In genomic region chr1:226668173-226668560, GRCh38 we compare ENCODE assay signal across 22 cellular contexts.
DNase-seq lines count a peak whose midpoint lies in the region; ATAC-seq and TF ChIP-seq lines count a peak whose summit lies in the region.
"Had no signal": no experiment of that assay in that cellular context is flagged by ENCODE, and none has a peak within 500 bp of the region (broad histone marks: within the 10 kb centered on the region; RNA-seq: fewer than 3 reads in every experiment).

No MANE protein-coding gene starts in this region.

- H3K27ac ChIP-seq in GM23338 (ENCODE audit: low read depth) (peak overlapping the region; percentile 52; the same call in 1 of the 2 replicates), caudate nucleus (ENCODE audit: low read depth, low read length) (peak overlapping the region; percentile 91), sigmoid colon (no peak overlapping the region)

- H4K20me1 ChIP-seq in GM23338 (replicated peaks; ENCODE audit: insufficient read depth), result no peaks in the 10 kb centered on the region

- H3K9me2 ChIP-seq in GM23338 (ENCODE audit: insufficient read depth), result no peaks in the 10 kb centered on the region

- H3K4me1 ChIP-seq in GM23338 (ENCODE audit: insufficient read depth) (peaks cover 17% of the 10 kb centered on the region), sigmoid colon (peaks cover 0 to 48% (median 18%) of the 10 kb centered on the region in 4 donors)

- no peak overlapping the region for H3K4me3 Mint-ChIP-seq in activated CD8-positive, alpha-beta T cell treated with anti-CD3 and anti-CD28 coated beads for 36 hours
- no peak overlapping the region for H3K4me3 Mint-ChIP-seq in activated CD8-positive, alpha-beta T cell treated with anti-CD3 and anti-CD28 coated beads, Interleukin-2, amount 10 ng/mL, durations not matched to agents 7 days and 5 days
- no peak overlapping the region for H3K4me3 Mint-ChIP-seq in GM23338
- H3K4me3 Mint-ChIP-seq: B cell, neural crest cell had no signal

- H3K4me1 Mint-ChIP-seq in activated CD8-positive, alpha-beta T cell treated with anti-CD3 and anti-CD28 coated beads for 36 hours (ENCODE audit: low read depth), result peaks cover 92% of the 10 kb centered on the region
- peaks cover 85% of the 10 kb centered on the region for H3K4me1 Mint-ChIP-seq in activated CD8-positive, alpha-beta T cell treated with anti-CD3 and anti-CD28 coated beads, Interleukin-2, amount 10 ng/mL, durations not matched to agents 7 days and 5 days (ENCODE audit: low read depth)
- H3K4me1 Mint-ChIP-seq in GM23338, result peaks cover 51% of the 10 kb centered on the region

- no peaks in the 10 kb centered on the region for H3F3A ChIP-seq in GM23338 (replicated peaks; ENCODE audit: low read depth)

- TF ChIP-seq CTCF in activated CD8-positive, alpha-beta T cell treated with anti-CD3 and anti-CD28 coated beads for 36 hours (IDR thresholded peaks at IDR 0.05), result no peak
- TF ChIP-seq CTCF in GM23338 (conservative IDR thresholded peaks at IDR 0.05; ENCODE audit: low read depth in 2 of 2) (no peak), sigmoid colon (IDR thresholded peaks at IDR 0.05) (no peak)

- CTCF ChIA-PET in activated CD8-positive, alpha-beta T cell treated with anti-CD3 and anti-CD28 coated beads for 36 hours (lab: Charles Lee), result interaction anchor here (0.9 to 1.9 kb wide), 8 partner anchors 14 to 34 kb away, joined by 3 to 13 read pairs (median 4); no protein-coding TSS in a partner anchor
- CTCF ChIA-PET in activated CD8-positive, alpha-beta T cell treated with anti-CD3 and anti-CD28 coated beads, Interleukin-2, amount 10 ng/mL, durations not matched to agents 7 days and 5 days (lab: Charles Lee), result interaction anchor here (0.8 to 1.6 kb wide), 5 partner anchors 9 to 20 kb away, joined by 3 to 10 read pairs (median 4); no protein-coding TSS in a partner anchor

- H3K36me3 ChIP-seq in GM23338 (ENCODE audit: insufficient read depth) (no peaks in the 10 kb centered on the region), sigmoid colon (no peaks in the 10 kb centered on the region)
- H3K36me3 ChIP-seq: tibial artery had no signal

- H3K79me2 ChIP-seq in GM23338 (replicated peaks; ENCODE audit: insufficient read depth), result no peaks in the 10 kb centered on the region

- no peak for ATAC-seq in activated CD8-positive, alpha-beta T cell treated with anti-CD3 and anti-CD28 coated beads for 36 hours
- no peak for ATAC-seq in activated CD8-positive, alpha-beta T cell treated with anti-CD3 and anti-CD28 coated beads, Interleukin-2, amount 10 ng/mL, durations not matched to agents 7 days and 5 days
- peak; percentile 41 for ATAC-seq in GM23338
- ATAC-seq: left ventricle myocardium superior had no signal

- no peaks in the 10 kb centered on the region for H3K27me3 ChIP-seq in GM23338 (ENCODE audit: insufficient read depth)
- no peaks in the 10 kb centered on the region for H3K27me3 ChIP-seq in sigmoid colon
- H3K27me3 ChIP-seq: tibial artery had no signal

- intact Hi-C loops in activated CD8-positive, alpha-beta T cell treated with anti-CD3 and anti-CD28 coated beads for 36 hours (cut with micrococcal nuclease), result no loop called here
- intact Hi-C loops in sigmoid colon (cut with DNase I), result no loop called here

- no peak overlapping the region for H3K4me3 ChIP-seq in GM23338
- H3K4me3 ChIP-seq in sigmoid colon, result no peak overlapping the region
- H3K4me3 ChIP-seq: tibial artery had no signal

- H3K27ac Mint-ChIP-seq in activated CD8-positive, alpha-beta T cell treated with anti-CD3 and anti-CD28 coated beads for 36 hours, result peak overlapping the region; percentile 57
- no peak overlapping the region for H3K27ac Mint-ChIP-seq in activated CD8-positive, alpha-beta T cell treated with anti-CD3 and anti-CD28 coated beads, Interleukin-2, amount 10 ng/mL, durations not matched to agents 7 days and 5 days
- peak overlapping the region; percentile 50; the same call in 1 of the 2 replicates for H3K27ac Mint-ChIP-seq in GM23338

- 88 to 93% methylated on average over 5 of the region's 5 CpGs for WGBS in sigmoid colon, 2 donors

- H3K9me3 Mint-ChIP-seq in activated CD8-positive, alpha-beta T cell treated with anti-CD3 and anti-CD28 coated beads for 36 hours, result no peaks in the 10 kb centered on the region
- no peaks in the 10 kb centered on the region for H3K9me3 Mint-ChIP-seq in activated CD8-positive, alpha-beta T cell treated with anti-CD3 and anti-CD28 coated beads, Interleukin-2, amount 10 ng/mL, durations not matched to agents 7 days and 5 days (ENCODE audit: insufficient read depth)
- no peaks in the 10 kb centered on the region for H3K9me3 Mint-ChIP-seq in GM23338
- H3K9me3 Mint-ChIP-seq: neural crest cell had no signal

- H3K9me3 ChIP-seq in sigmoid colon, result no peaks in the 10 kb centered on the region
- H3K9me3 ChIP-seq: tibial artery had no signal

- POLR2A ChIA-PET in activated CD8-positive, alpha-beta T cell treated with anti-CD3 and anti-CD28 coated beads for 36 hours (lab: Charles Lee), result interaction anchor here (1.1 to 1.9 kb wide), 8 partner anchors 8 to 28 kb away, joined by 3 to 11 read pairs (median 4); no protein-coding TSS in a partner anchor
- POLR2A ChIA-PET in activated CD8-positive, alpha-beta T cell treated with anti-CD3 and anti-CD28 coated beads, Interleukin-2, amount 10 ng/mL, durations not matched to agents 7 days and 5 days (lab: Charles Lee), result interaction anchor here (0.9 to 1.5 kb wide), 2 partner anchors 14 to 21 kb away, joined by 4 to 5 read pairs; no protein-coding TSS in a partner anchor

- no peak for TF ChIP-seq POLR2A in sigmoid colon (IDR thresholded peaks at IDR 0.05)

- no peak for DNase-seq in activated CD8-positive, alpha-beta T cell treated with anti-CD3 and anti-CD28 coated beads for 36 hours
- DNase-seq in activated CD8-positive, alpha-beta T cell treated with anti-CD3 and anti-CD28 coated beads, Interleukin-2, amount 10 ng/mL, durations not matched to agents 7 days and 5 days, result no peak
- DNase-seq in GM23338 (ENCODE audit: low spot score) (peak; percentile 27), caudate nucleus (lab: John Stamatoyannopoulos, UW) (no peak), sigmoid colon (peak; percentile 57), H4 (ENCODE audit: low spot score) (no peak), EL (no peak), DMS 273 (lab: John Stamatoyannopoulos, UW; ENCODE audit: unreplicated experiment) (no peak)
- DNase-seq: activated CD4-positive, alpha-beta T cell treated with anti-CD3 and anti-CD28 coated beads for 4 hours; activated gamma-delta T cell; cerebellar nuclear complex; erythroblast; foreskin fibroblast; Kasumi-1; left ventricle myocardium superior; NCI-H1930; NCI-H2227 treated with DMSO at 0.1 percent for 48 hours; NCI-H774; SHP77 treated with DMSO at 0.1 percent for 48 hours; tibial artery had no signal

- H2AFZ ChIP-seq in GM23338, result no peak overlapping the region

- TF ChIP-seq EP300 in sigmoid colon (IDR thresholded peaks at IDR 0.05), result no peak

- H3K4me2 ChIP-seq in GM23338, result peak overlapping the region; percentile 44; the same call in 1 of the 2 replicates

- peaks cover 39% of the 10 kb centered on the region for H3K36me3 Mint-ChIP-seq in activated CD8-positive, alpha-beta T cell treated with anti-CD3 and anti-CD28 coated beads for 36 hours (ENCODE audit: low read depth)
- H3K36me3 Mint-ChIP-seq in activated CD8-positive, alpha-beta T cell treated with anti-CD3 and anti-CD28 coated beads, Interleukin-2, amount 10 ng/mL, durations not matched to agents 7 days and 5 days (ENCODE audit: low read depth), result peaks cover 46% of the 10 kb centered on the region
- H3K36me3 Mint-ChIP-seq in GM23338 (ENCODE audit: low read depth), result no peaks in the 10 kb centered on the region

- H3K27me3 Mint-ChIP-seq in activated CD8-positive, alpha-beta T cell treated with anti-CD3 and anti-CD28 coated beads for 36 hours, result no peaks in the 10 kb centered on the region
- H3K27me3 Mint-ChIP-seq in activated CD8-positive, alpha-beta T cell treated with anti-CD3 and anti-CD28 coated beads, Interleukin-2, amount 10 ng/mL, durations not matched to agents 7 days and 5 days (ENCODE audit: low read depth), result no peaks in the 10 kb centered on the region
- peaks cover 4% of the 10 kb centered on the region for H3K27me3 Mint-ChIP-seq in GM23338 (ENCODE audit: insufficient read depth, low read depth, poor library complexity)
- H3K27me3 Mint-ChIP-seq: B cell had no signal

TF ChIP-seq in GM23338, 12 proteins besides CTCF, POLR2A, EP300 and RAD21 (continues in another document):
- no peak for TF ChIP-seq EZH2phosphoT487 (IDR thresholded peaks at IDR 0.05; ENCODE audit: unreplicated experiment)
- TF ChIP-seq POLR2AphosphoS5 (IDR thresholded peaks at IDR 0.05; ENCODE audit: low read depth), result no peak
- TF ChIP-seq ZNF114 (CRISPR knock-in tag; IDR thresholded peaks at IDR 0.05), result no peak

Comparison
In these comparisons a context has a peak if more than half of its experiments do, and no peak if none do; other contexts are left out.
1. DNase-seq: peak in GM23338 (single experiment) and sigmoid colon (single experiment); none in activated CD8-positive, alpha-beta T cell treated with anti-CD3 and anti-CD28 coated beads for 36 hours (single experiment), activated CD8-positive, alpha-beta T cell treated with anti-CD3 and anti-CD28 coated beads, Interleukin-2, amount 10 ng/mL, durations not matched to agents 7 days and 5 days (single experiment), caudate nucleus (0 of 61), H4 (single experiment), EL (single experiment) and DMS 273 (single experiment).
2. H3K27ac ChIP-seq: peak in GM23338 (single experiment) and caudate nucleus (single experiment); none in sigmoid colon (0 of 4).